14 cellular contexts compared by ENCODE assay signal in genomic region chr19:13633522-13633922, GRCh38.
"Had no signal": no experiment of that assay in that cellular context is flagged by ENCODE, and none has a peak within 500 bp of the region (broad histone marks: within the 10 kb centered on the region; RNA-seq: fewer than 3 reads in every experiment).

No MANE protein-coding gene starts in this region.

- ATAC-seq: activated T-cell treated with anti-CD3 and anti-CD28 coated beads, Interleukin-2, amount 50 U/mL, for 72 hours; heart left ventricle; left lung; psoas muscle had no signal

- H3K4me1 Mint-ChIP-seq: activated naive CD8-positive, alpha-beta T cell treated with anti-CD3 and anti-CD28 coated beads, Interleukin-2, amount 10 ng/mL, durations not matched to agents 7 days and 5 days had no signal

- H3K27ac ChIP-seq: heart left ventricle, left lung, psoas muscle, suprapubic skin had no signal

- H3K27ac Mint-ChIP-seq: activated CD4-positive, alpha-beta memory T cell treated with anti-CD3 and anti-CD28 coated beads for 36 hours; activated naive CD8-positive, alpha-beta T cell treated with anti-CD3 and anti-CD28 coated beads, Interleukin-2, amount 10 ng/mL, durations not matched to agents 7 days and 5 days; activated T-cell treated with anti-CD3 and anti-CD28 coated beads, Interleukin-2, amount 50 U/mL, for 72 hours had no signal

- H3K4me3 ChIP-seq: heart left ventricle, left lung, psoas muscle, suprapubic skin had no signal

- H3K4me3 Mint-ChIP-seq: activated CD4-positive, alpha-beta memory T cell treated with anti-CD3 and anti-CD28 coated beads for 36 hours; activated naive CD8-positive, alpha-beta T cell treated with anti-CD3 and anti-CD28 coated beads, Interleukin-2, amount 10 ng/mL, durations not matched to agents 7 days and 5 days; activated T-cell treated with anti-CD3 and anti-CD28 coated beads, Interleukin-2, amount 50 U/mL, for 72 hours; naive B cell had no signal

- H3K9me3 Mint-ChIP-seq: activated CD4-positive, alpha-beta memory T cell treated with anti-CD3 and anti-CD28 coated beads for 36 hours; activated T-cell treated with anti-CD3 and anti-CD28 coated beads, Interleukin-2, amount 50 U/mL, for 72 hours had no signal

- H3K9me3 ChIP-seq: heart left ventricle, left lung, suprapubic skin had no signal

- DNase-seq: activated CD4-positive, alpha-beta memory T cell treated with anti-CD3 and anti-CD28 coated beads for 36 hours; activated CD4-positive, alpha-beta T cell treated with anti-CD3 and anti-CD28 coated beads for 1 hour; activated gamma-delta T cell treated with Interleukin-2 at 50 U/mL for 16 hours; activated naive CD8-positive, alpha-beta T cell treated with anti-CD3 and anti-CD28 coated beads, Interleukin-2, amount 10 ng/mL, durations not matched to agents 7 days and 5 days; activated T-cell treated with anti-CD3 and anti-CD28 coated beads, Interleukin-2, amount 50 U/mL, for 72 hours; aorta; heart left ventricle; left lung; naive B cell; nucleus accumbens; psoas muscle; stimulated activated CD4-positive, alpha-beta T cell treated with anti-CD3 and anti-CD28 coated beads, Interleukin-2, amount 100 ng/mL, for 48 hours; stimulated activated naive CD4-positive, alpha-beta T cell treated with Interleukin-2 at 50 U/mL for 16 hours had no signal

- H3K36me3 Mint-ChIP-seq: activated CD4-positive, alpha-beta memory T cell treated with anti-CD3 and anti-CD28 coated beads for 36 hours; activated naive CD8-positive, alpha-beta T cell treated with anti-CD3 and anti-CD28 coated beads, Interleukin-2, amount 10 ng/mL, durations not matched to agents 7 days and 5 days had no signal

- H3K36me3 ChIP-seq: heart left ventricle, left lung, suprapubic skin had no signal

- H3K4me1 ChIP-seq: heart left ventricle, left lung, psoas muscle, suprapubic skin had no signal
